In the genomic region with DNA sequence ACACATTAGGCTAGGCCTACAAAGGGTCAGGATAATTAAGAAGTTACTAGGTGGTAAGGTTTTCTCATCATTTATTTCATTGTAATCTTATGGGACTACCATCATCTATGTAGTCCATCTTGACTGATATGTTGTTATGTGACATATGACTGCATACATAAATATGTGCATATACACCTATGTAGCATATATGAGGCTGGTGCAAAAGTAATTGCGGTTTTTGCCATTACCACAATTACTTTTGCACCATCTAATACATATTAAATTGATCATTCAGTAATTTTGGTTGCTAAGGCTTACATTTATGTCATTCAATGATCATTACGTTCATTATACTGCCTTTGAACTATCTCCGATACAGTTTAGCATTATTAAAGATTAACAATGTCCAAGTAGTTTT, we compare ENCODE assay signal across 6 cellular contexts.
"Had no signal": no experiment of that assay in that cellular context is flagged by ENCODE, and none has a peak within 500 bp of the region (broad histone marks: within the 10 kb centered on the region; RNA-seq: fewer than 3 reads in every experiment).

No MANE protein-coding gene starts in this region.

- H3K27ac ChIP-seq: HL-60, KMS-11 had no signal

- DNase-seq: IMR-90, KBM-7, KG1 had no signal

- FAIRE-seq: K562 had no signal

- H3K4me3 ChIP-seq: K562 had no signal

- ATAC-seq: K562 had no signal

- H3K9ac ChIP-seq: KMS-11 had no signal

- H3K4me2 ChIP-seq: KMS-11 had no signal
